8 cellular contexts compared by ENCODE assay signal in genomic region chr17:54172654-54173316, GRCh38.
DNase-seq lines count a peak whose midpoint lies in the region; ATAC-seq and TF ChIP-seq lines count a peak whose summit lies in the region.

No MANE protein-coding gene starts in this region.

- intact Hi-C loops in heart right ventricle (cut with DNase I) = no loop called here
- intact Hi-C loops in right cardiac atrium (cut with DNase I) = no loop called here

- TF ChIP-seq CTCF in heart right ventricle (IDR thresholded peaks at IDR 0.05) = peak in 8 of 9 donors; percentile 13 to 61 (median 32)
- TF ChIP-seq CTCF in GM13976 (IDR thresholded peaks at IDR 0.05; ENCODE audit: borderline replicate concordance, control extremely low read depth, extremely low read depth, insufficient read depth, missing control alignments) = no peak

- H3K4me3 ChIP-seq in heart right ventricle = no peak overlapping the region
- no peak overlapping the region for H3K4me3 ChIP-seq in right cardiac atrium (ENCODE audit: low read length)

- 4 to 5% methylated on average over 1 of the region's 1 CpG for WGBS in heart right ventricle, 2 donors
- WGBS in right cardiac atrium = 2% methylated on average over 1 of the region's 1 CpG

- H3K36me3 ChIP-seq in heart right ventricle = no peaks in the 10 kb centered on the region

- H3K9me3 ChIP-seq in heart right ventricle = no peaks in the 10 kb centered on the region
- no peaks in the 10 kb centered on the region for H3K9me3 ChIP-seq in right cardiac atrium (ENCODE audit: control insufficient read depth, low read length)

- H3K4me1 ChIP-seq in heart right ventricle = no peaks in the 10 kb centered on the region
- H3K4me1 ChIP-seq in right cardiac atrium (ENCODE audit: control insufficient read depth, insufficient read depth, low read length) = no peaks in the 10 kb centered on the region

- H3K27ac ChIP-seq in heart right ventricle (no peak overlapping the region), right cardiac atrium (ENCODE audit: low read length) (no peak overlapping the region)

- DNase-seq in heart right ventricle (no peak), right cardiac atrium (no peak), UCSD-AML1 (lab: John Stamatoyannopoulos, UW; ENCODE audit: unreplicated experiment) (peak; percentile 7), inferior parietal cortex (ENCODE audit: extremely low spot score) (peak; percentile 64), GM13976 (ENCODE audit: low spot score) (no peak)
- DNase-seq in activated T-cell treated with anti-CD3 and anti-CD28 coated beads, Interleukin-2, amount 50 U/mL, for 1 hour = no peak

- in situ Hi-C loops in GM13976 (cut with MboI; ENCODE audit: low sequenced_read_pairs, unreplicated experiment) = no loop called here

- H3K27me3 ChIP-seq in heart right ventricle (no peaks in the 10 kb centered on the region), right cardiac atrium (ENCODE audit: control insufficient read depth, insufficient read depth) (no peaks in the 10 kb centered on the region)

- ATAC-seq in heart right ventricle (no peak), right cardiac atrium (no peak), HG02571 (IDR thresholded peaks at IDR 0.05; ENCODE audit: unreplicated experiment) (no peak), GM19035 (IDR thresholded peaks at IDR 0.05; ENCODE audit: unreplicated experiment) (no peak)

Comparison
In these comparisons a context has a peak if more than half of its experiments do, and no peak if none do; other contexts are left out.
1. DNase-seq: peak in UCSD-AML1 (single experiment) and inferior parietal cortex (single experiment); none in heart right ventricle (0 of 2), right cardiac atrium (0 of 3), GM13976 (single experiment) and activated T-cell treated with anti-CD3 and anti-CD28 coated beads, Interleukin-2, amount 50 U/mL, for 1 hour (single experiment).